22 cellular contexts compared by ENCODE assay signal in genomic region chr9:97272072-97272471, GRCh38.
"Had no signal": no experiment of that assay in that cellular context is flagged by ENCODE, and none has a peak within 500 bp of the region (broad histone marks: within the 10 kb centered on the region; RNA-seq: fewer than 3 reads in every experiment).

No MANE protein-coding gene starts in this region.

- H3K9me3 Mint-ChIP-seq: naive B cell had no signal

- H3K27me3 ChIP-seq: dorsolateral prefrontal cortex, heart right ventricle, ovary, right atrium auricular region, stomach had no signal

- FAIRE-seq: endometrium, frontal cortex, small intestine, urothelium cell line had no signal

- H3K4me1 ChIP-seq: heart right ventricle, left ventricle myocardium inferior, right atrium auricular region, stomach had no signal

- DNase-seq: cortex of kidney; effector CD8-positive, alpha-beta T cell; heart right ventricle; hypothalamus; left ventricle myocardium inferior; mesenchymal stem cell; naive B cell; ovary; small intestine; stimulated activated CD4-positive, alpha-beta T cell treated with anti-CD3 and anti-CD28 coated beads, Interleukin-12 subunit alpha, Interleukin-12 subunit beta, amount 100 ng/mL, for 4 hours; stimulated activated naive CD4-positive, alpha-beta T cell; stomach; substantia nigra; trophoblast cell had no signal

- H3K36me3 ChIP-seq: ovary, right atrium auricular region, thoracic aorta had no signal

- H3K27ac ChIP-seq: heart right ventricle, left ventricle myocardium inferior, ovary, right atrium auricular region, stomach, thoracic aorta had no signal

- H3K9me3 ChIP-seq: heart right ventricle, left ventricle myocardium inferior, ovary, right atrium auricular region, stomach, thoracic aorta had no signal

- H3K4me3 ChIP-seq: dorsolateral prefrontal cortex, heart right ventricle, left ventricle myocardium inferior, lung, ovary, right atrium auricular region, stomach, thoracic aorta had no signal

- H3K4me3 Mint-ChIP-seq: naive B cell had no signal

- ATAC-seq: esophagus mucosa, heart right ventricle had no signal

- H3K27me3 Mint-ChIP-seq: naive B cell had no signal
